ENCODE assay signal across 8 cellular contexts in the genomic region with DNA sequence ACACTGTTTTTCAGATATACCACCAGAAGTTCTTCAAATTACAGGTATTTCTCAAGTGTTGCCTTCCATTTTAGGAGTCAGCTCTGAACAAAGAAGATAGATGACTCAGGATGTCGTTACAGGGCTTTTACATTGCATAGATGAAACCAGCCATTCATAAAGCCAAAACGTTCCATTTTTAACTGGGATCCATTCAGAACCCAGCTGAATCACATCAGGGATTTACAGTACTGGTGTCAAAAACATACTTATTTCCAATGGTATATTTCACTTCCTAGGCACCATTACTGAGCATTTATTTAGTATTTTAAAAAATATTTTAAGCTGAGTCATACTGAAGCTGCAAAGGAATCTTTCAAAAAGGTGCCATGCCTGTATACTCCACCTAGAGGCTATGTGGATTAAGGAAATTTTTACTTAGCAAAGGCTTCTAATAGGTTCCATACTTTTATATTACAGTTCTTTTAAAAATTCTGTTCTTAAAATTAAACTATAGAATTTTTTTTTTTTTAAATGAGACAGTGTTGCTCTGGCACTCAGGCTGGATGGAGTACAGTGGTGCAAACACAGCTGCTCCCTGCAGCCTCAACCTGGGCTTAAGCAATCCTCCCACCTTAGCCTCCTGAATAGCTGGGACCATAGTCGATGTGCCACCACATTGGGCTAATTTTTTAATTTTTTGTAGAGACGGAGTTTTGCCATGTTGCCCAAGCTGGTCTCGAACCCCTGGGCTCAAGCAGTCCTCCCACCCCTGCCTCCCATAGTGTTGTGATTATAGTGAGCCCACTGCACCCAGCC. TPM values are rescaled to one million over a fixed set of nuclear protein-coding genes. Genes with fewer than 3 reads are reported as not detected.
DNase-seq lines count a peak whose midpoint lies in the region; ATAC-seq and TF ChIP-seq lines count a peak whose summit lies in the region.

No MANE protein-coding gene starts in this region.

- peak overlapping the region; percentile 66 for H3K4me3 Mint-ChIP-seq in progenitor cell of endocrine pancreas (ENCODE audit: low read depth)

- ATAC-seq in HG02623 (IDR thresholded peaks at IDR 0.05; ENCODE audit: unreplicated experiment) = no peak

- no peaks in the 10 kb centered on the region for H3K27me3 Mint-ChIP-seq in progenitor cell of endocrine pancreas

- peak overlapping the region; percentile 1 for H3K4me3 ChIP-seq in endocrine pancreas (ENCODE audit: control insufficient read depth, insufficient read depth, low read length)

- H3K27ac Mint-ChIP-seq in progenitor cell of endocrine pancreas = peak overlapping the region; percentile 94

- H3K27me3 ChIP-seq in endocrine pancreas (ENCODE audit: control insufficient read depth, insufficient read depth, low read length) = no peaks in the 10 kb centered on the region

- H3K36me3 ChIP-seq in endocrine pancreas (ENCODE audit: control insufficient read depth, insufficient read depth, low read length) = no peaks in the 10 kb centered on the region

- no peaks in the 10 kb centered on the region for H3K9me3 ChIP-seq in endocrine pancreas (ENCODE audit: control insufficient read depth, low read length)

- no peak overlapping the region for H3K9ac ChIP-seq in endocrine pancreas (ENCODE audit: control insufficient read depth, insufficient read depth, low read length)

- peak; percentile 60 for TF ChIP-seq CTCF in progenitor cell of endocrine pancreas (IDR thresholded peaks at IDR 0.05; ENCODE audit: unreplicated experiment)

- H3K4me1 Mint-ChIP-seq in progenitor cell of endocrine pancreas (ENCODE audit: low read depth) = peaks cover 40% of the 10 kb centered on the region

- H3K4me1 ChIP-seq in endocrine pancreas (ENCODE audit: control insufficient read depth, insufficient read depth, low read length) = peaks cover 16% of the 10 kb centered on the region

- no peaks in the 10 kb centered on the region for H3K9me3 Mint-ChIP-seq in progenitor cell of endocrine pancreas (ENCODE audit: low read depth)

- peak; percentile 35 for DNase-seq in DMS79 (lab: John Stamatoyannopoulos, UW)
- DNase-seq in GM19238 (ENCODE audit: insufficient read length, low spot score) = peak; percentile 21
- peak; percentile 39 for DNase-seq in HuH-7 (ENCODE audit: low spot score)
- DNase-seq in SHP77 treated with DMSO at 0.1 percent for 48 hours (lab: John Stamatoyannopoulos, UW) = peak; percentile 89
- no peak for DNase-seq in progenitor cell of endocrine pancreas (ENCODE audit: low spot score, unreplicated experiment)
- no peak for DNase-seq in NCI-H187 (lab: John Stamatoyannopoulos, UW)

- H3K36me3 Mint-ChIP-seq in progenitor cell of endocrine pancreas (ENCODE audit: insufficient read depth) = peaks cover 8% of the 10 kb centered on the region

RNA-seq across cellular contexts. Expression of a gene that starts 2.6 kb away (rescaled TPM):
- total RNA-seq in progenitor cell of endocrine pancreas = 29.5 and 30.5 TPM in 2 replicates

RNA-seq across cellular contexts. Expression of a gene that starts 38.4 kb away (rescaled TPM):
- 24.7 and 25.1 TPM in 2 replicates for total RNA-seq in progenitor cell of endocrine pancreas

Comparison
In these comparisons a context has a peak if more than half of its experiments do, and no peak if none do; other contexts are left out.
1. DNase-seq: peak in DMS79 (single experiment), GM19238 (single experiment), HuH-7 (single experiment) and SHP77 treated with DMSO at 0.1 percent for 48 hours (single experiment); none in progenitor cell of endocrine pancreas (single experiment) and NCI-H187 (0 of 2).